ENCODE assay signal across 18 cellular contexts in the genomic region with DNA sequence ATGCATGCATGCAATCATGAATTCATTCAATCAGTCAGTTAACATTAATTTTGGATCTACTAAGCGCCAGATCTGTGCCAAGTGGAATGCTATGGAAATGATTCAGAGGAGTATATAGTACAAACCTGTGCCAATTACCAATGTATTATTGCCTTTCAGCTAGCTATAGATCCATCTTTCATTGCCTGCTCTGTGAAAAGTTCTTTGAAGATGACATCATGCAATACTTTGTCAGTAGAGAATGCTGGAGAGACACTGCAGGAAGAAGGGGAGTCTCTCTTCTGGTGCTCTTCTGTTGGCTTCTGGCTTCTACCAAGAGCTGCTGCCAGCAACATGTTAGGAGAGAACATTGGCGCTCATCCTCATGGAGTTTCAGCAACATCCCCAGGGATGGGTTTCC.
DNase-seq lines count a peak whose midpoint lies in the region; ATAC-seq and TF ChIP-seq lines count a peak whose summit lies in the region.
"Had no signal": no experiment of that assay in that cellular context is flagged by ENCODE, and none has a peak within 500 bp of the region (broad histone marks: within the 10 kb centered on the region; RNA-seq: fewer than 3 reads in every experiment).

No MANE protein-coding gene starts in this region.

- no peak overlapping the region for H3K4ac ChIP-seq in mesendoderm (ENCODE audit: low read depth, low read length)

- WGBS in GM23248 (ENCODE audit: low coverage in 1 of 2, low lambda C conversion rate in 2 of 2, missing lambda C conversion rate in 2 of 2), 2 experiments = 65 to 69% methylated on average over 2 of the region's 2 CpGs
- WGBS in SK-N-SH (ENCODE audit: low lambda C conversion rate) = 54% methylated on average over 2 of the region's 2 CpGs
- no CpG with 5 or more reads among the region's 2 CpGs for WGBS in mesendoderm (ENCODE audit: extremely low coverage, insufficient coverage, low lambda C conversion rate)
- 86 to 95% (median 90%) methylated on average over 2 of the region's 2 CpGs for WGBS in heart left ventricle, 4 donors

- ATAC-seq in heart left ventricle (no peak), HG03571 (IDR thresholded peaks at IDR 0.05; ENCODE audit: unreplicated experiment) (no peak), GM18870 (IDR thresholded peaks at IDR 0.05; ENCODE audit: unreplicated experiment) (no peak)
- ATAC-seq: CD8-positive, alpha-beta T cell had no signal

- CTCF ChIA-PET in SK-N-SH (lab: Yijun Ruan, JAX) = interaction anchor here (1.1 to 1.4 kb wide), 2 partner anchors 11 to 309 kb away, joined by 3 read pairs; no protein-coding TSS in a partner anchor

- no peak overlapping the region for H3K18ac ChIP-seq in mesendoderm (ENCODE audit: low read length)

- H4K8ac ChIP-seq in mesendoderm (ENCODE audit: low read depth, low read length) = no peak overlapping the region

- H4K20me1 ChIP-seq in GM23248 (ENCODE audit: insufficient read depth) (no peaks in the 10 kb centered on the region), SK-N-SH (ENCODE audit: insufficient read depth) (no peaks in the 10 kb centered on the region)

- H3K9me2 ChIP-seq in GM23248 (ENCODE audit: insufficient read depth) (no peaks in the 10 kb centered on the region), SK-N-SH (no peaks in the 10 kb centered on the region)

- no peak overlapping the region for H2BK15ac ChIP-seq in mesendoderm (replicated peaks; ENCODE audit: low read depth)

- H2BK5ac ChIP-seq in mesendoderm (ENCODE audit: low read length) = no peak overlapping the region

- TF ChIP-seq CTCF in SK-N-SH (IDR thresholded peaks at IDR 0.05) = no peak
- TF ChIP-seq CTCF in heart left ventricle (IDR thresholded peaks at IDR 0.05) = no peak

- H3K27me3 ChIP-seq in GM23248 (replicated peaks; ENCODE audit: insufficient read depth) (no peaks in the 10 kb centered on the region), SK-N-SH (ENCODE audit: insufficient read depth) (no peaks in the 10 kb centered on the region), mesendoderm (ENCODE audit: insufficient read depth, low read length, poor library complexity) (no peaks in the 10 kb centered on the region), heart left ventricle (no peaks in the 10 kb centered on the region)
- H3K27me3 ChIP-seq: SJSA1 had no signal

- H2AFZ ChIP-seq in GM23248 = peak overlapping the region; percentile 24; the same call in 1 of the 2 replicates
- H2AFZ ChIP-seq in SK-N-SH (ENCODE audit: low read depth) = no peak overlapping the region

- H3K4me3 ChIP-seq in GM23248 = no peak overlapping the region
- no peak overlapping the region for H3K4me3 ChIP-seq in SK-N-SH (ENCODE audit: low read depth in 2 of 2, low read length in 1 of 2)
- H3K4me3 ChIP-seq in mesendoderm (ENCODE audit: low read length) = no peak overlapping the region
- no peak overlapping the region for H3K4me3 ChIP-seq in heart left ventricle
- H3K4me3 ChIP-seq: SJSA1 had no signal

- no peak overlapping the region for H2BK120ac ChIP-seq in mesendoderm (ENCODE audit: low read depth, low read length)

- H3K79me2 ChIP-seq in GM23248 (ENCODE audit: insufficient read depth) = no peaks in the 10 kb centered on the region
- H3K79me2 ChIP-seq in SK-N-SH (ENCODE audit: insufficient read depth) = no peaks in the 10 kb centered on the region
- no peaks in the 10 kb centered on the region for H3K79me2 ChIP-seq in mesendoderm (ENCODE audit: control insufficient read depth, insufficient read depth, low read length)

- no peak overlapping the region for H2AK5ac ChIP-seq in mesendoderm (ENCODE audit: low read length)

- peaks cover 11% of the 10 kb centered on the region for H3K4me1 ChIP-seq in GM23248 (ENCODE audit: insufficient read depth)
- H3K4me1 ChIP-seq in SK-N-SH (ENCODE audit: control insufficient read depth in 1 of 2, insufficient read depth in 2 of 2, low read depth in 1 of 2, low read length in 1 of 2) = peaks cover 0 to 18% of the 10 kb centered on the region in 2 experiments; a peak in 2 of 4 replicates
- H3K4me1 ChIP-seq in mesendoderm (ENCODE audit: control insufficient read depth, low read depth, low read length) = no peaks in the 10 kb centered on the region
- peaks cover 0 to 5% (median 0%) of the 10 kb centered on the region in 12 donors for H3K4me1 ChIP-seq in heart left ventricle
- H3K4me1 ChIP-seq: Caco-2, SJSA1 had no signal

- POLR2A ChIA-PET in SK-N-SH (lab: Yijun Ruan, JAX) = no interaction called here

- H3K56ac ChIP-seq in mesendoderm (ENCODE audit: low read length) = no peak overlapping the region

- H3K79me1 ChIP-seq in mesendoderm (ENCODE audit: low read length) = no peaks in the 10 kb centered on the region

- H3K4me2 ChIP-seq in GM23248 (ENCODE audit: unreplicated experiment) = no peak overlapping the region
- peak overlapping the region; percentile 17; the same call in 1 of the 2 replicates for H3K4me2 ChIP-seq in SK-N-SH
- H3K4me2 ChIP-seq in mesendoderm (ENCODE audit: low read length) = no peak overlapping the region

- no peak overlapping the region for H3K23ac ChIP-seq in mesendoderm (ENCODE audit: low read length)

- TF ChIP-seq POLR2A in heart left ventricle (IDR thresholded peaks at IDR 0.05) = no peak

- H3K9me3 ChIP-seq in GM23248 (ENCODE audit: low read depth) (no peaks in the 10 kb centered on the region), SK-N-SH (no peaks in the 10 kb centered on the region), heart left ventricle (peaks cover 0 to 19% (median 7%) of the 10 kb centered on the region in 12 donors)
- H3K9me3 ChIP-seq: SJSA1 had no signal

- in situ Hi-C loops in GM23248 (cut with MboI) = no loop called here

- H3F3A ChIP-seq in GM23248 (ENCODE audit: insufficient read depth) (peaks cover 5% of the 10 kb centered on the region; the same call in 1 of the 2 replicates), SK-N-SH (replicated peaks; ENCODE audit: insufficient read depth) (no peaks in the 10 kb centered on the region)

- DNase-seq in AG20443 (ENCODE audit: low spot score) (peak; percentile 28), GM23248 (peak; percentile 38), SK-N-SH (no peak), mesendoderm (peak; percentile 31), heart left ventricle (no peak), midbrain (lab: John Stamatoyannopoulos, UW) (no peak)
- DNase-seq: Caco-2; CD8-positive, alpha-beta T cell; MM.1S; NCI-H2029; NCI-H446 treated with DMSO at 0.1 percent for 48 hours; NCI-H526 treated with DMSO at 0.1 percent for 48 hours; Right ventricle myocardium superior; RPMI8226 had no signal

- H3K27ac ChIP-seq in GM23248 = no peak overlapping the region
- peak overlapping the region in 1 of 2 experiments; percentile 21; a peak in 1 of 4 replicates for H3K27ac ChIP-seq in SK-N-SH (ENCODE audit: low read depth in 2 of 2, low read length in 1 of 2)
- H3K27ac ChIP-seq in mesendoderm (ENCODE audit: low read depth, low read length) = no peak overlapping the region
- no peak overlapping the region for H3K27ac ChIP-seq in heart left ventricle
- H3K27ac ChIP-seq: C4-2B, SJSA1 had no signal

- H3K9ac ChIP-seq in GM23248 (no peak overlapping the region), SK-N-SH (no peak overlapping the region), mesendoderm (ENCODE audit: low read length) (no peak overlapping the region)

- TF ChIP-seq RAD21 in SK-N-SH (IDR thresholded peaks at IDR 0.05; ENCODE audit: low read length) = no peak

- no peak overlapping the region for H4K5ac ChIP-seq in mesendoderm (ENCODE audit: low read length)

- TF ChIP-seq EP300 in SK-N-SH (IDR thresholded peaks at IDR 0.05; ENCODE audit: borderline replicate concordance in 1 of 2, low read depth in 1 of 2, low read length in 1 of 2) = no peak

- H3K36me3 ChIP-seq in GM23248 (ENCODE audit: low read depth) = no peaks in the 10 kb centered on the region
- H3K36me3 ChIP-seq in SK-N-SH (replicated peaks in 1 of 2; ENCODE audit: control insufficient read depth in 1 of 2, insufficient read depth in 2 of 2, low read length in 1 of 2) = no peaks in the 10 kb centered on the region
- no peaks in the 10 kb centered on the region for H3K36me3 ChIP-seq in mesendoderm (ENCODE audit: control insufficient read depth, insufficient read depth, low read length)
- H3K36me3 ChIP-seq in heart left ventricle = no peaks in the 10 kb centered on the region
- H3K36me3 ChIP-seq: SJSA1 had no signal

- intact Hi-C loops in heart left ventricle (cut with DNase I) = loop anchor here in 1 of 10 donors (5.0 kb wide), 1 partner anchor 98 kb away; no protein-coding TSS in a partner anchor

TF ChIP-seq in SK-N-SH, 30 proteins besides CTCF, POLR2A, EP300 and RAD21:
- TF ChIP-seq SMC3 (IDR thresholded peaks at IDR 0.05; ENCODE audit: low read depth, low read length) (no peak), GABPA (IDR thresholded peaks at IDR 0.05; ENCODE audit: low read depth) (no peak), TCF12 (IDR thresholded peaks at IDR 0.05) (peak; percentile 44), NFIC (IDR thresholded peaks at IDR 0.05; ENCODE audit: borderline replicate concordance) (peak; percentile 46), JUND (IDR thresholded peaks at IDR 0.05) (peak; percentile 47; the same call in 1 of the 2 replicates), POLR2AphosphoS5 (IDR thresholded peaks at IDR 0.05; ENCODE audit: low read depth, low read length) (no peak)
- TF ChIP-seq, protein P1, sequence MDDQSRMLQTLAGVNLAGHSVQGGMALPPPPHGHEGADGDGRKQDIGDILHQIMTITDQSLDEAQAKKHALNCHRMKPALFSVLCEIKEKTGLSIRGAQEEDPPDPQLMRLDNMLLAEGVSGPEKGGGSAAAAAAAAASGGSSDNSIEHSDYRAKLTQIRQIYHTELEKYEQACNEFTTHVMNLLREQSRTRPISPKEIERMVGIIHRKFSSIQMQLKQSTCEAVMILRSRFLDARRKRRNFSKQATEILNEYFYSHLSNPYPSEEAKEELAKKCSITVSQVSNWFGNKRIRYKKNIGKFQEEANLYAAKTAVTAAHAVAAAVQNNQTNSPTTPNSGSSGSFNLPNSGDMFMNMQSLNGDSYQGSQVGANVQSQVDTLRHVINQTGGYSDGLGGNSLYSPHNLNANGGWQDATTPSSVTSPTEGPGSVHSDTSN (IDR thresholded peaks at IDR 0.05) = peak; percentile 64

Comparison
In these comparisons a context has a peak if more than half of its experiments do, and no peak if none do; other contexts are left out.
1. DNase-seq: peak in AG20443 (single experiment), GM23248 (single experiment) and mesendoderm (single experiment); none in SK-N-SH (single experiment), heart left ventricle (0 of 5) and midbrain (single experiment).